ENCODE assay signal across 1 cellular context in genomic region chr16:10729104-10729503, GRCh38.
TF ChIP-seq lines count a peak whose summit lies in the region.

No MANE protein-coding gene starts in this region.

TF ChIP-seq in IMR-90, 13 proteins besides CTCF, POLR2A, EP300 and RAD21 (continued from another document):
- no peak for TF ChIP-seq RFX5 (IDR thresholded peaks at IDR 0.05; ENCODE audit: low read depth, low read length)
